In the genomic region with DNA sequence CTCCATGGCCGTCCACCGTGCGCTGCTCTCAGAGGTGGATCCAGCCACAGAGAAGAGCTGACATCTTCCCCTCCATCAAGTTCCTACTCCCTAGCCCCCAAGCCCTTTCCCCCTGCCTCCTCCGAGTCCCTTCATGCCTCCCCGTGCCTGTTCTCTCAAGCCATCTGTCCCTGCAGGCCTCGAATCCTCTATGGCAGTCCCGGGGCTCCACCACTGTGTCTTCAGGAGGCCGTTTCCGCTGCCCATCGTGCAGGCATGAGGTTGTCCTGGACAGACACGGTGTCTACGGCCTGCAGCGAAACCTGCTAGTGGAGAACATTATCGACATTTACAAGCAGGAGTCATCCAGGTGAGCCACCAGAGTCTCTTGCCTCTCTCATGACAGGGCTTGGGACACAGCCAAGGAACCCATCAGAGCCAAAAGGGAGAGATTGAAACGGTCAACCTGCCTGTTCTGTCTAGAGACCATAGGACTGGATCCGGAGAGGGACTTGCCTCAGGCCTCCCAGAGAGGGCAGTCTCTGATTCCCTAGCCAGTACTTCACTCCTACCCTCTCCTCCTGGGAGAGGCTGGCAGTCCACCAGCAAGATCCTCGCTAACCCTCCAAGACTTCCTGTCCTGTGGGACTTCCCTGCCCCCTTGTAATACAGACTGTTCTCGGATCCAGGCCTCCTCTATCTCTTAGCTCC, we compare ENCODE assay signal across 3 cellular contexts.
TF ChIP-seq lines count a peak whose summit lies in the region.

No MANE protein-coding gene starts in this region.

TF ChIP-seq in SK-N-SH treated with all-trans-retinoic acid at 6 μM for 48 hours, 23 proteins besides CTCF, POLR2A, EP300 and RAD21 (continued from another document and continues in another):
- TF ChIP-seq, protein P1, sequence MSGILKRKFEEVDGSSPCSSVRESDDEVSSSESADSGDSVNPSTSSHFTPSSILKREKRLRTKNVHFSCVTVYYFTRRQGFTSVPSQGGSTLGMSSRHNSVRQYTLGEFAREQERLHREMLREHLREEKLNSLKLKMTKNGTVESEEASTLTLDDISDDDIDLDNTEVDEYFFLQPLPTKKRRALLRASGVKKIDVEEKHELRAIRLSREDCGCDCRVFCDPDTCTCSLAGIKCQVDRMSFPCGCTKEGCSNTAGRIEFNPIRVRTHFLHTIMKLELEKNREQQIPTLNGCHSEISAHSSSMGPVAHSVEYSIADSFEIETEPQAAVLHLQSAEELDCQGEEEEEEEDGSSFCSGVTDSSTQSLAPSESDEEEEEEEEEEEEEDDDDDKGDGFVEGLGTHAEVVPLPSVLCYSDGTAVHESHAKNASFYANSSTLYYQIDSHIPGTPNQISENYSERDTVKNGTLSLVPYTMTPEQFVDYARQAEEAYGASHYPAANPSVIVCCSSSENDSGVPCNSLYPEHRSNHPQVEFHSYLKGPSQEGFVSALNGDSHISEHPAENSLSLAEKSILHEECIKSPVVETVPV (CRISPR knock-in tag; IDR thresholded peaks at IDR 0.05) = no peak
- TF ChIP-seq CREB5 (CRISPR knock-in tag; IDR thresholded peaks at IDR 0.05; ENCODE audit: low read depth) (no peak), OSR1 (CRISPR knock-in tag; IDR thresholded peaks at IDR 0.05) (no peak), ESRRG (CRISPR knock-in tag; IDR thresholded peaks at IDR 0.05) (no peak), ZFP3 (CRISPR knock-in tag; IDR thresholded peaks at IDR 0.05) (no peak), RARB (CRISPR knock-in tag; IDR thresholded peaks at IDR 0.05) (no peak), TSHZ2 (CRISPR knock-in tag; IDR thresholded peaks at IDR 0.05) (no peak), SNAI2 (CRISPR knock-in tag; IDR thresholded peaks at IDR 0.05) (no peak), ZC3H10 (CRISPR knock-in tag; IDR thresholded peaks at IDR 0.05) (no peak), TOX (CRISPR knock-in tag; IDR thresholded peaks at IDR 0.05; ENCODE audit: borderline replicate concordance) (no peak), ZFP30 (CRISPR knock-in tag; IDR thresholded peaks at IDR 0.05) (no peak)

TF ChIP-seq in SK-N-SH, 30 proteins besides CTCF, POLR2A, EP300 and RAD21:
- TF ChIP-seq TCF12 (IDR thresholded peaks at IDR 0.05) (no peak), NRF1 (IDR thresholded peaks at IDR 0.05; ENCODE audit: low read depth, low read length) (no peak), USF1 (IDR thresholded peaks at IDR 0.05; ENCODE audit: borderline replicate concordance, low read depth) (no peak), GABPA (IDR thresholded peaks at IDR 0.05; ENCODE audit: low read depth) (no peak), REST (IDR thresholded peaks at IDR 0.05; ENCODE audit: low read depth, low read length) (no peak), TAF1 (IDR thresholded peaks at IDR 0.05; ENCODE audit: borderline replicate concordance, low read depth, low read length) (no peak), PBX3 (IDR thresholded peaks at IDR 0.05) (no peak), SIN3A (IDR thresholded peaks at IDR 0.05; ENCODE audit: borderline replicate concordance, low read depth, low read length) (no peak)

TF ChIP-seq in WTC11, 78 proteins besides CTCF, POLR2A, EP300 and RAD21:
- TF ChIP-seq, protein P2, sequence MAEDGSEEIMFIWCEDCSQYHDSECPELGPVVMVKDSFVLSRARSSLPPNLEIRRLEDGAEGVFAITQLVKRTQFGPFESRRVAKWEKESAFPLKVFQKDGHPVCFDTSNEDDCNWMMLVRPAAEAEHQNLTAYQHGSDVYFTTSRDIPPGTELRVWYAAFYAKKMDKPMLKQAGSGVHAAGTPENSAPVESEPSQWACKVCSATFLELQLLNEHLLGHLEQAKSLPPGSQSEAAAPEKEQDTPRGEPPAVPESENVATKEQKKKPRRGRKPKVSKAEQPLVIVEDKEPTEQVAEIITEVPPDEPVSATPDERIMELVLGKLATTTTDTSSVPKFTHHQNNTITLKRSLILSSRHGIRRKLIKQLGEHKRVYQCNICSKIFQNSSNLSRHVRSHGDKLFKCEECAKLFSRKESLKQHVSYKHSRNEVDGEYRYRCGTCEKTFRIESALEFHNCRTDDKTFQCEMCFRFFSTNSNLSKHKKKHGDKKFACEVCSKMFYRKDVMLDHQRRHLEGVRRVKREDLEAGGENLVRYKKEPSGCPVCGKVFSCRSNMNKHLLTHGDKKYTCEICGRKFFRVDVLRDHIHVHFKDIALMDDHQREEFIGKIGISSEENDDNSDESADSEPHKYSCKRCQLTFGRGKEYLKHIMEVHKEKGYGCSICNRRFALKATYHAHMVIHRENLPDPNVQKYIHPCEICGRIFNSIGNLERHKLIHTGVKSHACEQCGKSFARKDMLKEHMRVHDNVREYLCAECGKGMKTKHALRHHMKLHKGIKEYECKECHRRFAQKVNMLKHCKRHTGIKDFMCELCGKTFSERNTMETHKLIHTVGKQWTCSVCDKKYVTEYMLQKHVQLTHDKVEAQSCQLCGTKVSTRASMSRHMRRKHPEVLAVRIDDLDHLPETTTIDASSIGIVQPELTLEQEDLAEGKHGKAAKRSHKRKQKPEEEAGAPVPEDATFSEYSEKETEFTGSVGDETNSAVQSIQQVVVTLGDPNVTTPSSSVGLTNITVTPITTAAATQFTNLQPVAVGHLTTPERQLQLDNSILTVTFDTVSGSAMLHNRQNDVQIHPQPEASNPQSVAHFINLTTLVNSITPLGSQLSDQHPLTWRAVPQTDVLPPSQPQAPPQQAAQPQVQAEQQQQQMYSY (CRISPR knock-in tag; IDR thresholded peaks at IDR 0.05) = peak; percentile 76
- no peak for TF ChIP-seq ELF4 (CRISPR knock-in tag; IDR thresholded peaks at IDR 0.05; ENCODE audit: low read depth)
TF ChIP-seq in WTC11: peak in this region for 1.
